In genomic region chr2:84201158-84201557, GRCh38 we compare ENCODE assay signal across 14 cellular contexts.
"Had no signal": no experiment of that assay in that cellular context is flagged by ENCODE, and none has a peak within 500 bp of the region (broad histone marks: within the 10 kb centered on the region; RNA-seq: fewer than 3 reads in every experiment).

No MANE protein-coding gene starts in this region.

- DNase-seq: activated CD4-positive, alpha-beta memory T cell treated with anti-CD3 and anti-CD28 coated beads for 36 hours; activated CD4-positive, alpha-beta T cell treated with anti-CD3 and anti-CD28 coated beads for 36 hours; activated gamma-delta T cell treated with Interleukin-2 at 50 U/mL for 16 hours; activated T-cell treated with anti-CD3 and anti-CD28 coated beads for 4 hours; effector memory CD4-positive, alpha-beta T cell; left ventricle myocardium superior; ovary; psoas muscle; right cardiac atrium had no signal

- H3K9me3 ChIP-seq: esophagus muscularis mucosa, gastroesophageal sphincter, ovary, psoas muscle, tibial nerve had no signal

- H3K4me3 ChIP-seq: esophagus muscularis mucosa, gastroesophageal sphincter, ovary, psoas muscle, skin epidermis, tibial nerve had no signal

- H3K36me3 ChIP-seq: esophagus muscularis mucosa, gastroesophageal sphincter, ovary, tibial nerve had no signal

- H3K4me1 ChIP-seq: esophagus muscularis mucosa, gastroesophageal sphincter, psoas muscle, tibial nerve had no signal

- H3K27me3 ChIP-seq: esophagus muscularis mucosa, gastroesophageal sphincter, ovary, tibial nerve had no signal

- ATAC-seq: activated CD4-positive, alpha-beta T cell treated with anti-CD3 and anti-CD28 coated beads for 36 hours; activated naive CD4-positive, alpha-beta T cell treated with anti-CD3 and anti-CD28 coated beads, Interleukin-2, amount 50 U/mL, for 72 hours; gastroesophageal sphincter; left ventricle myocardium superior; psoas muscle; right cardiac atrium had no signal

- H3K27ac ChIP-seq: esophagus muscularis mucosa, gastroesophageal sphincter, ovary, psoas muscle, skin epidermis, tibial nerve had no signal
